ENCODE assay signal across 11 cellular contexts in the genomic region with DNA sequence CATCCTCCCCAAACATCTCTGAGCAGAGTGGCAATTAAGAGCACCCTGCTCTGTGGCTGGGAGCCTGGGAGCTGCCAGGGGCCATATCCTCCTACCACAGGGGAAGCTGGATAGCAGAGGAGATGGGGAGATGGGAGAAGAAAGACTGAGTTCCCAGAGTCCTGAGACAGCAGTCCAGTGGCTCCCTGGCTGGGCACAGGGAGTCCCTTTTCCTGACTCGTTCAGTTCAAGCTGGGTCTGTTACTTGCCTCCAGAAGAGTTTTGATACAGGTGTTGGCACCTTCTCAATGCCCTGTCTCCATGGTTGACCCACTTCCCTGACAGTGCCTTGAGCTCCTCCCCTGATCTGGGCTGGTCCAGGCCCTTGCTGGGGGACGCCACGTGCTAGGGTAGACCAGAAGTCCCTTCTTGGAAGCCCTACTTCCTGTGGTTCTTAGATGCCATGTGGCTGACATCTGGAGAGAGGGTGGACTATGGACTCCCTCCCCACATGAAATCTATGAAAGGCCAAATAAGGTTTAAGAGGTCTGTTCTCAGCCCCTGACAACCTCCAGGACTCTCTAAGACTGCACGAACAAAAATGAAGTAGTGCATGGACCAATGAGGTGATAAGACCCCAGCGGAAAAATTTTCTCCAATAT.
DNase-seq lines count a peak whose midpoint lies in the region; ATAC-seq and TF ChIP-seq lines count a peak whose summit lies in the region.
"Had no signal": no experiment of that assay in that cellular context is flagged by ENCODE, and none has a peak within 500 bp of the region (broad histone marks: within the 10 kb centered on the region; RNA-seq: fewer than 3 reads in every experiment).

No MANE protein-coding gene starts in this region.

- no peak for TF ChIP-seq CTCF in heart left ventricle (IDR thresholded peaks at IDR 0.05)
- TF ChIP-seq CTCF in esophagus muscularis mucosa (IDR thresholded peaks at IDR 0.05), result no peak
- TF ChIP-seq CTCF in nephron progenitor cell (IDR thresholded peaks at IDR 0.05), result no peak
- no peak for TF ChIP-seq CTCF in uterus (IDR thresholded peaks at IDR 0.05)
- TF ChIP-seq CTCF in MM.1S (IDR thresholded peaks at IDR 0.05; ENCODE audit: low read length), result no peak

- intact Hi-C loops in heart left ventricle (cut with DNase I), result loop anchor here in 7 of 10 donors (5.0 to 10.0 kb wide), 8 partner anchors 49 to 229 kb away; a partner anchor contains a TSS
- intact Hi-C loops in Right ventricle myocardium superior (cut with DNase I), result no loop called here
- intact Hi-C loops in esophagus muscularis mucosa (cut with DNase I), result no loop called here
- intact Hi-C loops in uterus (cut with DNase I; ENCODE audit: low total_unique reads), result no loop called here
- intact Hi-C loops in left colon (cut with DNase I, micrococcal nuclease), result loop anchor here in 1 of 2 donors (5.0 kb wide), 1 partner anchor 222 kb away; no protein-coding TSS in a partner anchor

- peak overlapping the region; percentile 45 for H3K27ac Mint-ChIP-seq in nephron progenitor cell

- TF ChIP-seq EP300 in esophagus muscularis mucosa (IDR thresholded peaks at IDR 0.05), result no peak

- peaks cover 6 to 92% (median 43%) of the 10 kb centered on the region in 12 donors for H3K4me1 ChIP-seq in heart left ventricle
- H3K4me1 ChIP-seq in esophagus muscularis mucosa, result peaks cover 53 to 80% (median 73%) of the 10 kb centered on the region in 4 donors
- peaks cover 11 to 16% of the 10 kb centered on the region in 2 donors for H3K4me1 ChIP-seq in uterus
- H3K4me1 ChIP-seq in MM.1S (ENCODE audit: low read length), result peaks cover 41% of the 10 kb centered on the region

- H3K4me3 ChIP-seq in heart left ventricle (no peak overlapping the region), esophagus muscularis mucosa (no peak overlapping the region), uterus (no peak overlapping the region), MM.1S (ENCODE audit: low read length) (no peak overlapping the region)

- H3K27me3 Mint-ChIP-seq in nephron progenitor cell (ENCODE audit: low read depth, poor library complexity), result no peaks in the 10 kb centered on the region

- H3K36me3 Mint-ChIP-seq in nephron progenitor cell (ENCODE audit: low read depth), result peaks cover 14% of the 10 kb centered on the region

- H3K9ac ChIP-seq in MM.1S (ENCODE audit: low read length), result no peak overlapping the region

- H3F3A ChIP-seq in MM.1S (ENCODE audit: insufficient read depth, low read length), result peaks cover 46% of the 10 kb centered on the region

- peaks cover 70% of the 10 kb centered on the region for H3K4me1 Mint-ChIP-seq in nephron progenitor cell

- H3K4me3 Mint-ChIP-seq in nephron progenitor cell, result no peak overlapping the region

- H3K9me3 Mint-ChIP-seq in nephron progenitor cell, result peaks cover 20% of the 10 kb centered on the region

- 95 to 98% (median 95%) methylated on average over 5 of the region's 5 CpGs for WGBS in heart left ventricle, 4 donors
- 87% methylated on average over 4 of the region's 5 CpGs for WGBS in esophagus muscularis mucosa

- ATAC-seq in heart left ventricle (no peak), Right ventricle myocardium superior (ENCODE audit: poor library complexity) (no peak), left colon (no peak)

- peaks cover 8% of the 10 kb centered on the region for H3K79me2 ChIP-seq in MM.1S (ENCODE audit: low read length)

- no peaks in the 10 kb centered on the region for H3K27me3 ChIP-seq in heart left ventricle
- H3K27me3 ChIP-seq in esophagus muscularis mucosa, result no peaks in the 10 kb centered on the region
- no peaks in the 10 kb centered on the region for H3K27me3 ChIP-seq in uterus
- H3K27me3 ChIP-seq in MM.1S (replicated peaks; ENCODE audit: insufficient read depth, low read length), result no peaks in the 10 kb centered on the region

- no peaks in the 10 kb centered on the region for H3K36me3 ChIP-seq in heart left ventricle
- H3K36me3 ChIP-seq in esophagus muscularis mucosa, result no peaks in the 10 kb centered on the region
- H3K36me3 ChIP-seq in uterus, result no peaks in the 10 kb centered on the region
- no peaks in the 10 kb centered on the region for H3K36me3 ChIP-seq in MM.1S (replicated peaks; ENCODE audit: insufficient read depth, low read length)

- no peaks in the 10 kb centered on the region for H3K9me2 ChIP-seq in MM.1S (replicated peaks; ENCODE audit: insufficient read depth, low read length)

- no peak for TF ChIP-seq POLR2A in heart left ventricle (IDR thresholded peaks at IDR 0.05)
- TF ChIP-seq POLR2A in esophagus muscularis mucosa (IDR thresholded peaks at IDR 0.05; ENCODE audit: low read depth), result no peak
- TF ChIP-seq POLR2A in uterus (IDR thresholded peaks at IDR 0.05), result no peak

- no peak overlapping the region for H3K4me2 ChIP-seq in MM.1S (ENCODE audit: low read depth, low read length)

- DNase-seq in heart left ventricle (no peak), Right ventricle myocardium superior (no peak), esophagus muscularis mucosa (ENCODE audit: extremely low spot score) (peak; percentile 82), nephron progenitor cell (no peak), uterus (no peak), left colon (no peak), NCI-H2196 treated with DMSO at 0.1 percent for 48 hours (lab: John Stamatoyannopoulos, UW; ENCODE audit: unreplicated experiment) (no peak), MM.1S (no peak)
- DNase-seq: activated CD4-positive, alpha-beta T cell treated with anti-CD3 and anti-CD28 coated beads for 48 hours; NCI-H1436 treated with DMSO at 0.1 percent for 48 hours; NCI-H748 treated with DMSO at 0.1 percent for 48 hours had no signal

- peaks cover 0 to 3% (median 0%) of the 10 kb centered on the region in 12 donors for H3K9me3 ChIP-seq in heart left ventricle
- peaks cover 0 to under 1% (median 0%) of the 10 kb centered on the region in 4 donors for H3K9me3 ChIP-seq in esophagus muscularis mucosa
- H3K9me3 ChIP-seq in uterus, result no peaks in the 10 kb centered on the region
- H3K9me3 ChIP-seq in MM.1S (replicated peaks; ENCODE audit: insufficient read depth, low read length), result no peaks in the 10 kb centered on the region

- no peaks in the 10 kb centered on the region for H4K20me1 ChIP-seq in MM.1S (ENCODE audit: insufficient read depth, low read length)

- peak overlapping the region in 7 of 12 donors; percentile 12 to 98 (median 68) for H3K27ac ChIP-seq in heart left ventricle
- H3K27ac ChIP-seq in esophagus muscularis mucosa (replicated peaks in 1 of 4), result peak overlapping the region; percentile 98 to 100 (median 99)
- H3K27ac ChIP-seq in uterus, result peak overlapping the region; percentile 100
- no peak overlapping the region for H3K27ac ChIP-seq in MM.1S (ENCODE audit: low read length)

- no peak overlapping the region for H2AFZ ChIP-seq in MM.1S (ENCODE audit: low read length)

Comparison
In these comparisons a context has a peak if more than half of its experiments do, and no peak if none do; other contexts are left out.
1. intact Hi-C loops: an anchor here in heart left ventricle (5.0 to 10.0 kb wide); none called in Right ventricle myocardium superior, esophagus muscularis mucosa and uterus.